7 cellular contexts compared by ENCODE assay signal in the genomic region with DNA sequence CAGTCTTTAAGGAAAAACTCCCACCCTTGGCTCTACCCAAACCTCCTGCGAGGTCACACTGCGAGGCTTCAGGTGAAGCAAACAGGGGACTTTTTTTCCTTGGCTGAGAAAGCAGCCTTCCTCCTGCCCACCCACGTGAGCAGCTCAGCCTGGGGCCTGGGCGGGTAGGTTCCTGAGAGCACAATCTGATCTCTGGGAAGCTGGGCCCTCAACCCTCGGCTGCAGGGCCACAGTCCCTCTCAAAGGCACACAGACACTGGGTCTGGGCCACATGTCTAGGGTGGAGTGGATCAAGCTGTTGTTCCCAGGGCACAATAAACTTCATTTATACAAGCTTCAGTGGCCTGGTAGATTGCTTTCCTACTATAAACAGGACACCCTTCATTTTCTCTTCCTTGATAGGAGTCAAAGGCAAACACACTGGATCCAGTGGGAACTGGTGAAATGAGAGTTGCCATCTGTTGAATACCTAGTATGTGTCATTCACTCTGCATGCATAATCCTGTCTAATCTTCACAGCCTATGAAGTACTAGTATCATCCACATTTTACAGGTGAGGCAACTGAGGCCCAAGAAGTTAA. TPM values are rescaled to one million over a fixed set of nuclear protein-coding genes. Genes with fewer than 3 reads are reported as not detected.
DNase-seq lines count a peak whose midpoint lies in the region; ATAC-seq and TF ChIP-seq lines count a peak whose summit lies in the region.

No MANE protein-coding gene starts in this region.

- peak overlapping the region; percentile 92 for H3K4me3 Mint-ChIP-seq in T-helper 17 cell

- ATAC-seq in T-helper 17 cell: no peak
- no peak for ATAC-seq in GM19455 (IDR thresholded peaks at IDR 0.05; ENCODE audit: unreplicated experiment)

- no peaks in the 10 kb centered on the region for H4K20me1 ChIP-seq in fibroblast of lung (ENCODE audit: control insufficient read depth, extremely low read depth, insufficient read depth, low read length)

- intact Hi-C loops in sigmoid colon (cut with DNase I): no loop called here

- H3K4me3 ChIP-seq in fibroblast of lung (replicated peaks in 1 of 4; ENCODE audit: control extremely low read depth in 1 of 4, insufficient read depth in 1 of 4, low read depth in 3 of 4, low read length in 4 of 4) (peak overlapping the region in 1 of 4 experiments; percentile 33), sigmoid colon (peak overlapping the region in 2 of 4 donors; percentile 34 to 35)

- H3K27me3 ChIP-seq in fibroblast of lung (ENCODE audit: control insufficient read depth, insufficient read depth, low read length) (no peaks in the 10 kb centered on the region), sigmoid colon (no peaks in the 10 kb centered on the region)

- peaks cover 65% of the 10 kb centered on the region for H3K4me1 ChIP-seq in fibroblast of lung (ENCODE audit: control insufficient read depth, extremely low read depth, insufficient read depth, low read length)
- H3K4me1 ChIP-seq in sigmoid colon: peaks cover 0 to 90% (median 86%) of the 10 kb centered on the region in 4 donors

- H3K9me3 ChIP-seq in T-helper 17 cell (ENCODE audit: control insufficient read depth, low read length, poor library complexity, severe bottlenecking) (no peaks in the 10 kb centered on the region), fibroblast of lung (ENCODE audit: control insufficient read depth, insufficient read depth, low read depth, low read length) (no peaks in the 10 kb centered on the region), sigmoid colon (no peaks in the 10 kb centered on the region)

- no peak for TF ChIP-seq CTCF in GM20000 (IDR thresholded peaks at IDR 0.05; ENCODE audit: extremely low read depth, missing control alignments)
- no peak for TF ChIP-seq CTCF in fibroblast of lung (conservative IDR thresholded peaks at IDR 0.05 in 1 of 2, IDR thresholded peaks at IDR 0.05 in 1 of 2; ENCODE audit: low read depth in 1 of 2, low read length in 2 of 2)
- no peak for TF ChIP-seq CTCF in sigmoid colon (IDR thresholded peaks at IDR 0.05)

- H3K27me3 Mint-ChIP-seq in T-helper 17 cell: no peaks in the 10 kb centered on the region

- H3K4me2 ChIP-seq in fibroblast of lung (ENCODE audit: extremely low read depth, insufficient read depth, low read length): peak overlapping the region; percentile 95

- WGBS in sigmoid colon, 2 donors: 4 to 15% methylated on average over 5 of the region's 5 CpGs

- peaks cover 2% of the 10 kb centered on the region for H3K36me3 ChIP-seq in fibroblast of lung (ENCODE audit: control insufficient read depth, insufficient read depth, low read length)
- no peaks in the 10 kb centered on the region for H3K36me3 ChIP-seq in sigmoid colon

- peaks cover 87% of the 10 kb centered on the region for H3K79me2 ChIP-seq in fibroblast of lung (ENCODE audit: control insufficient read depth, insufficient read depth, low read length)

- peak overlapping the region; percentile 44 for H3K9ac ChIP-seq in fibroblast of lung (ENCODE audit: insufficient read depth, low read length)

- DNase-seq in GM20000 (ENCODE audit: low spot score) (peak; percentile 40), T-helper 17 cell (peak in 1 of 3 donors; percentile 18), fibroblast of lung (ENCODE audit: low read depth in 2 of 2) (no peak), sigmoid colon (peak; percentile 84), germinal center (ENCODE audit: low spot score) (no peak), T1000 (lab: John Stamatoyannopoulos, UW) (no peak)

- TF ChIP-seq POLR2A in sigmoid colon (IDR thresholded peaks at IDR 0.05): peak in 1 of 2 donors; percentile 5

- TF ChIP-seq EP300 in sigmoid colon (IDR thresholded peaks at IDR 0.05): no peak

- no peaks in the 10 kb centered on the region for H3K36me3 Mint-ChIP-seq in T-helper 17 cell (ENCODE audit: low read depth)

- H2AFZ ChIP-seq in fibroblast of lung (ENCODE audit: low read length): no peak overlapping the region

- H3K27ac ChIP-seq in fibroblast of lung (ENCODE audit: insufficient read depth, low read length): peak overlapping the region; percentile 95
- H3K27ac ChIP-seq in sigmoid colon: peak overlapping the region; percentile 99 to 100 (median 100)

- H3K27ac Mint-ChIP-seq in T-helper 17 cell: peak overlapping the region; percentile 96

- peaks cover 73% of the 10 kb centered on the region for H3K4me1 Mint-ChIP-seq in T-helper 17 cell

RNA-seq across cellular contexts. Expression of a gene that starts 41.3 kb away (rescaled TPM):
- total RNA-seq in T-helper 17 cell: 10 to 100 TPM; 42.0 to 53.7 TPM
- 11.6 and 19.5 TPM in 2 replicates for total RNA-seq in fibroblast of lung
- 44.5 and 46.8 TPM in 2 replicates for polyA plus RNA-seq in fibroblast of lung
- 57.0 and 66.6 TPM in 2 replicates for polyA plus RNA-seq in fibroblast of lung (2012)
- 11.5 and 12.8 TPM in 2 replicates for polyA minus RNA-seq in fibroblast of lung (ENCODE audit: low replicate concordance)
- total RNA-seq in sigmoid colon: 10 to 100 TPM; 33.5 to 63.1 (median 37.3) TPM
- 10 to 100 TPM; 11.4 to 20.4 (median 16.9) TPM for polyA plus RNA-seq in sigmoid colon

Comparison
In these comparisons a context has a peak if more than half of its experiments do, and no peak if none do; other contexts are left out.
1. DNase-seq: peak in GM20000 (single experiment) and sigmoid colon (single experiment); none in fibroblast of lung (0 of 2), germinal center (single experiment) and T1000 (single experiment).